Comparison of ENCODE assay signal across 8 cellular contexts in genomic region chr14:55191101-55191880, GRCh38.
DNase-seq lines count a peak whose midpoint lies in the region; ATAC-seq lines count a peak whose summit lies in the region.

TSS of gene DLGAP5 (minus strand) at chr14:55191585. CDS start at chr14:55189179, 2,406 bp downstream.

- DNase-seq in AG20443 (ENCODE audit: low spot score) (peak; percentile 97), NCI-H446 (lab: John Stamatoyannopoulos, UW) (peak; percentile 97), iris pigment epithelial cell (ENCODE audit: low read depth) (peak; percentile 96)
- peak; percentile 61 to 71 (median 64) for DNase-seq in activated CD4-positive, CD25-positive, alpha-beta regulatory T cell (lab: John Stamatoyannopoulos, UW)
- peak; percentile 67 to 81 for DNase-seq in central memory CD8-positive, alpha-beta T cell (ENCODE audit: low spot score in 2 of 2)
- DNase-seq in stimulated activated CD4-positive, alpha-beta T cell treated with anti-CD3 and anti-CD28 coated beads, Interleukin-12 subunit alpha, Interleukin-12 subunit beta, amount 100 ng/mL, for 24 hours (ENCODE audit: low read depth in 2 of 2): peak; percentile 76 to 90

- peaks cover 4% of the 10 kb centered on the region for H3K36me3 Mint-ChIP-seq in central memory CD8-positive, alpha-beta T cell (ENCODE audit: insufficient read depth)

- no peaks in the 10 kb centered on the region for H3K27me3 Mint-ChIP-seq in central memory CD8-positive, alpha-beta T cell

- H3K4me1 Mint-ChIP-seq in central memory CD8-positive, alpha-beta T cell: peaks cover 14% of the 10 kb centered on the region

- H3K9me3 Mint-ChIP-seq in central memory CD8-positive, alpha-beta T cell: no peaks in the 10 kb centered on the region

- peak within 1 kb of the TSS; percentile 91 for H3K4me3 Mint-ChIP-seq in central memory CD8-positive, alpha-beta T cell

- ATAC-seq in GM19043 (IDR thresholded peaks at IDR 0.05; ENCODE audit: low read depth, unreplicated experiment): peak; percentile 95
- peak; percentile 97 for ATAC-seq in HG03354 (IDR thresholded peaks at IDR 0.05; ENCODE audit: poor library complexity, severe bottlenecking, unreplicated experiment)
- peak; percentile 98 for ATAC-seq in central memory CD8-positive, alpha-beta T cell (replicated peaks; ENCODE audit: extremely low read depth, poor library complexity, severe bottlenecking)

- H3K27ac Mint-ChIP-seq in central memory CD8-positive, alpha-beta T cell (ENCODE audit: low read depth): peak within 1 kb of the TSS; percentile 17

Comparison
In these comparisons a context has a peak if more than half of its experiments do, and no peak if none do; other contexts are left out.
1. Peak in every context shown above with its lines: DNase-seq and ATAC-seq.